8 cellular contexts compared by ENCODE assay signal in the genomic region with DNA sequence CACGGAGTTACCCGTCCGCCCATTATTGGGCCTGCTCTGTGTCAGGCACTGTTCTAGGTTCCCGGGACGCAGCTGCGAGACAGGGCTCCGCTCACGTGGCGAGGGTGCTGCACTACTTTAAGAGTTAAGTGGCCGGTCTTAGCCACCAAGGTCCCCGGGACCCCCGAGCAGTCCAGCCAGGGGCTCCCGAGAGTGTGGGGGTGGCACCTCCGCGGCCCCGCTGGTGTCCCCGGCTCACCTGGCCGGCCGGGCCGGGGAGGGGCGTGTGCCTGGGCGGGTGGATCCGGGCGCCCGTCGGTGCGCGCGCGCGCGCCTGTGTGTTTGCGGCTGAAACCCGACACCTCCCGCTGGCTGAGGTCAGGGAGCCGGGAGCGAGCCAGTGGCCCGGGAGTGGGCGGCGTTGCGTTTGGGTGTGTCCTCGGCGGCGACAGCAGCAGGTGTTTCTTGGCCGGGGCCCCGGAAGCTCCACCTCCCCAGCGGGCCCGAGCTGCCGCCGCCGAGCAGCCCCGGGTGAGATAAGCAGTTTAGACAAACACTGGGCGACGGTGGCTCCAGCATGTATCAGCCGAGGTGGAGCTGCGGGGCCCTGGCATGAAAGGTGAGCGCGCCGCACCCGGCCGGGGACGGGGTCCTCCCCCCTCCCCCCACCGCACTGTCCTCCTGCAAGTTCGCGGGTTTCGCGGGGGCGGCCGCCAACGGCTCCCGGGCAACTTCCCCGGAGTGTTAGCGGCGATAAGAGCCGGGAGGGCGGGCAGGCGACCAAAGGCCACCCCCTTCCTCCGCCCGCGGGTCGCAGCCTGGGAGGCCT. TPM values are rescaled to one million over a fixed set of nuclear protein-coding genes. Genes with fewer than 3 reads are reported as not detected.
DNase-seq lines count a peak whose midpoint lies in the region; ATAC-seq and TF ChIP-seq lines count a peak whose summit lies in the region.

Gene GSE1, plus strand, starts transcription at position 522 of the 808 bp plus-strand sequence. Its CDS starts 70 bp downstream, at position 592.

- H3K27me3 Mint-ChIP-seq in activated naive CD8-positive, alpha-beta T cell treated with anti-CD3 and anti-CD28 coated beads, Interleukin-2, amount 50 U/mL, for 24 hours: no peaks in the 10 kb centered on the region

- H3K27me3 ChIP-seq in heart right ventricle (no peaks in the 10 kb centered on the region), prostate gland (replicated peaks; ENCODE audit: insufficient read depth) (no peaks in the 10 kb centered on the region)

- H3K4me3 Mint-ChIP-seq in activated naive CD8-positive, alpha-beta T cell treated with anti-CD3 and anti-CD28 coated beads, Interleukin-2, amount 50 U/mL, for 24 hours: peak within 1 kb of the TSS; percentile 52

- H3K4me1 Mint-ChIP-seq in activated naive CD8-positive, alpha-beta T cell treated with anti-CD3 and anti-CD28 coated beads, Interleukin-2, amount 50 U/mL, for 24 hours: peaks cover 61% of the 10 kb centered on the region

- H3K36me3 Mint-ChIP-seq in activated naive CD8-positive, alpha-beta T cell treated with anti-CD3 and anti-CD28 coated beads, Interleukin-2, amount 50 U/mL, for 24 hours (ENCODE audit: low read depth): no peaks in the 10 kb centered on the region

- CTCF ChIA-PET in GM10248 (lab: Yijun Ruan, JAX): interaction anchor here (1.0 to 1.8 kb wide), 9 partner anchors 13 to 268 kb away, joined by 3 to 5 read pairs (median 3); no protein-coding TSS in a partner anchor
- CTCF ChIA-PET in HEK293T (lab: Yijun Ruan, JAX): interaction anchor here (0.8 to 1.7 kb wide), 3 partner anchors 51 to 197 kb away, joined by 3 to 4 read pairs (median 3); no protein-coding TSS in a partner anchor

- H3K27ac Mint-ChIP-seq in activated naive CD8-positive, alpha-beta T cell treated with anti-CD3 and anti-CD28 coated beads, Interleukin-2, amount 50 U/mL, for 24 hours: no peak within 1 kb of the TSS

- TF ChIP-seq POLR2A in prostate gland (IDR thresholded peaks at IDR 0.05): peak; percentile 69

- DNase-seq in GM10248 (ENCODE audit: extremely low spot score) (peak; percentile 93), HEK293T (ENCODE audit: extremely low spot score) (peak; percentile 81), NAMALWA (ENCODE audit: low spot score) (peak; percentile 95), heart right ventricle (peak; percentile 93), prostate gland (ENCODE audit: low spot score) (peak; percentile 99), amniotic stem cell (lab: John Stamatoyannopoulos, UW) (no peak)
- peak; percentile 77 for DNase-seq in activated naive CD8-positive, alpha-beta T cell treated with anti-CD3 and anti-CD28 coated beads, Interleukin-2, amount 50 U/mL, for 24 hours

- no peaks in the 10 kb centered on the region for H3K9me3 Mint-ChIP-seq in activated naive CD8-positive, alpha-beta T cell treated with anti-CD3 and anti-CD28 coated beads, Interleukin-2, amount 50 U/mL, for 24 hours

- no peaks in the 10 kb centered on the region for H3K9me3 ChIP-seq in heart right ventricle
- H3K9me3 ChIP-seq in prostate gland: no peaks in the 10 kb centered on the region

- POLR2A ChIA-PET in GM10248 (lab: Yijun Ruan, JAX) (interaction anchor here (0.6 to 1.0 kb wide), 3 partner anchors 45 to 141 kb away, joined by 4 to 10 read pairs (median 4); no protein-coding TSS in a partner anchor), HEK293T (lab: Yijun Ruan, JAX) (interaction anchor here (0.6 to 2.1 kb wide), 5 partner anchors 39 to 152 kb away, joined by 3 to 9 read pairs (median 3); no protein-coding TSS in a partner anchor)

- H3K4me3 ChIP-seq in heart right ventricle: peak within 1 kb of the TSS; percentile 55 to 73 (median 65)
- peak within 1 kb of the TSS; percentile 58 to 68 for H3K4me3 ChIP-seq in prostate gland

- intact Hi-C loops in heart right ventricle (cut with DNase I): loop anchor here in 7 of 10 donors (5.0 to 10.0 kb wide), 8 partner anchors 41 to 338 kb away; no protein-coding TSS in a partner anchor
- intact Hi-C loops in prostate gland (cut with DNase I): loop anchor here (5.0 to 10.0 kb wide), 4 partner anchors 56 to 291 kb away; no protein-coding TSS in a partner anchor

- peak; percentile 53 for ATAC-seq in SK-N-SH treated with all-trans-retinoic acid at 6 μM for 48 hours
- peak; percentile 17 for ATAC-seq in activated naive CD8-positive, alpha-beta T cell treated with anti-CD3 and anti-CD28 coated beads, Interleukin-2, amount 50 U/mL, for 24 hours
- ATAC-seq in heart right ventricle: peak; percentile 46 to 69 (median 60)

- H3K4me1 ChIP-seq in heart right ventricle (peaks cover 35 to 78% (median 65%) of the 10 kb centered on the region in 9 donors), prostate gland (replicated peaks) (peaks cover 38% of the 10 kb centered on the region)

- WGBS in heart right ventricle, 2 donors: 0% methylated on average over 66 to 81 of the region's 81 CpGs
- under 1% methylated on average over 57 of the region's 81 CpGs for WGBS in prostate gland

- TF ChIP-seq CTCF in GM10248 (IDR thresholded peaks at IDR 0.05; ENCODE audit: control extremely low read depth, extremely low read depth, low read depth, missing control alignments) (no peak), heart right ventricle (IDR thresholded peaks at IDR 0.05) (no peak), prostate gland (IDR thresholded peaks at IDR 0.05) (peak in 1 of 4 experiments; percentile 15)

- H3K36me3 ChIP-seq in heart right ventricle (no peaks in the 10 kb centered on the region), prostate gland (no peaks in the 10 kb centered on the region)

- H3K27ac ChIP-seq in heart right ventricle: peak within 1 kb of the TSS; percentile 72 to 98 (median 92)
- H3K27ac ChIP-seq in prostate gland: peak within 1 kb of the TSS; percentile 95

TF ChIP-seq in HEK293T, 16 proteins besides CTCF, POLR2A, EP300 and RAD21:
- TF ChIP-seq L3MBTL2 (conservative IDR thresholded peaks at IDR 0.05) (no peak), ARNT (IDR thresholded peaks at IDR 0.05) (no peak), TARDBP (IDR thresholded peaks at IDR 0.05) (no peak), CTBP1 (IDR thresholded peaks at IDR 0.05; ENCODE audit: borderline replicate concordance) (no peak; the same call in 1 of the 2 replicates), SUZ12 (IDR thresholded peaks at IDR 0.05) (no peak), PKNOX1 (IDR thresholded peaks at IDR 0.05) (no peak), BHLHE40 (IDR thresholded peaks at IDR 0.05; ENCODE audit: borderline replicate concordance) (no peak), NFRKB (IDR thresholded peaks at IDR 0.05) (no peak), ZNF384 (IDR thresholded peaks at IDR 0.05) (no peak), FOXK2 (IDR thresholded peaks at IDR 0.05) (no peak)

TF ChIP-seq in SK-N-SH treated with all-trans-retinoic acid at 6 μM for 48 hours, 23 proteins besides CTCF, POLR2A, EP300 and RAD21 (continues in another document):
- TF ChIP-seq TCF4 (CRISPR knock-in tag; IDR thresholded peaks at IDR 0.05; ENCODE audit: borderline replicate concordance) (no peak), POU6F1 (CRISPR knock-in tag; IDR thresholded peaks at IDR 0.05; ENCODE audit: borderline replicate concordance, low read depth) (no peak), ZFP30 (CRISPR knock-in tag; IDR thresholded peaks at IDR 0.05) (no peak), ZC3H10 (CRISPR knock-in tag; IDR thresholded peaks at IDR 0.05) (no peak), ZFP3 (CRISPR knock-in tag; IDR thresholded peaks at IDR 0.05) (no peak), TSHZ2 (CRISPR knock-in tag; IDR thresholded peaks at IDR 0.05) (no peak), BACH2 (CRISPR knock-in tag; IDR thresholded peaks at IDR 0.05; ENCODE audit: borderline replicate concordance) (no peak), TOX (CRISPR knock-in tag; IDR thresholded peaks at IDR 0.05; ENCODE audit: borderline replicate concordance) (no peak), CSDC2 (CRISPR knock-in tag; IDR thresholded peaks at IDR 0.05) (no peak), ISL1 (CRISPR knock-in tag; IDR thresholded peaks at IDR 0.05) (no peak), ZNF565 (CRISPR knock-in tag; conservative IDR thresholded peaks at IDR 0.05; ENCODE audit: low read depth) (no peak), ZNF70 (CRISPR knock-in tag; IDR thresholded peaks at IDR 0.05) (peak; percentile 27; the same call in 1 of the 2 replicates)

RNA-seq across cellular contexts. Expression of gene GSE1, which starts in this region (rescaled TPM):
- total RNA-seq in heart right ventricle: 10 to 100 TPM; 31.1 to 53.2 (median 33.6) TPM
- polyA plus RNA-seq in heart right ventricle: 10 to 100 TPM; 15.6 to 25.0 TPM
- total RNA-seq in prostate gland: 100 to 1,000 TPM in 1 of 2 donors, 10 to 100 TPM in 1; 41.4 to 146 TPM
